ENCODE assay signal across 12 cellular contexts in genomic region chr19:55075366-55075998, GRCh38. TPM values are rescaled to one million over a fixed set of nuclear protein-coding genes. Genes with fewer than 3 reads are reported as not detected.
DNase-seq lines count a peak whose midpoint lies in the region; ATAC-seq and TF ChIP-seq lines count a peak whose summit lies in the region.
"Had no signal": no experiment of that assay in that cellular context is flagged by ENCODE, and none has a peak within 500 bp of the region (broad histone marks: within the 10 kb centered on the region; RNA-seq: fewer than 3 reads in every experiment).

TSS of gene EPS8L1 (plus strand) at chr19:55075869. CDS start at chr19:55076445, 576 bp downstream.

- POLR2A ChIA-PET in WTC11 (lab: Charles Lee), result no interaction called here

- ATAC-seq in WTC11, result peak; percentile 88
- no peak for ATAC-seq in GM21723 (IDR thresholded peaks at IDR 0.05; ENCODE audit: unreplicated experiment)
- ATAC-seq in GM19463 (IDR thresholded peaks at IDR 0.05; ENCODE audit: unreplicated experiment), result no peak

- H3K4me3 Mint-ChIP-seq in WTC11, result peak within 1 kb of the TSS; percentile 57
- H3K4me3 Mint-ChIP-seq: stimulated activated naive CD8-positive, alpha-beta T cell treated with anti-CD3 and anti-CD28 coated beads, Interleukin-15, Interleukin-2, amounts not matched to agents 100 ng/mL and 50 ng/mL, for 24 hours had no signal

- peaks cover 25% of the 10 kb centered on the region for H3K27me3 ChIP-seq in smooth muscle cell (ENCODE audit: low read depth)

- H3K36me3 Mint-ChIP-seq in WTC11, result no peaks in the 10 kb centered on the region

- no peaks in the 10 kb centered on the region for H4K20me1 ChIP-seq in smooth muscle cell (ENCODE audit: low read depth)

- H3K9ac ChIP-seq in smooth muscle cell (ENCODE audit: low read depth), result no peak within 1 kb of the TSS

- peaks cover 84% of the 10 kb centered on the region for H3K27me3 Mint-ChIP-seq in WTC11 (ENCODE audit: low read depth)

- WGBS in smooth muscle cell (ENCODE audit: low lambda C conversion rate), result 38% methylated on average over 12 of the region's 18 CpGs

- no peaks in the 10 kb centered on the region for H3K9me3 ChIP-seq in smooth muscle cell (replicated peaks; ENCODE audit: low read depth)

- no peaks in the 10 kb centered on the region for H3F3A ChIP-seq in smooth muscle cell (ENCODE audit: low read depth)

- CTCF ChIA-PET in WTC11 (lab: Charles Lee), result interaction anchor here (0.7 to 2.2 kb wide), 9 partner anchors 12 to 645 kb away, joined by 3 to 6 read pairs (median 3); partner anchors contain the start of gene DNAAF3

- peaks cover 38% of the 10 kb centered on the region for H3K4me1 Mint-ChIP-seq in WTC11

- DNase-seq in LNCaP clone FGC (ENCODE audit: low read depth) (no peak), WTC11 (ENCODE audit: low spot score) (peak; percentile 92), kidney tubule cell (ENCODE audit: low spot score) (peak; percentile 85), smooth muscle cell (lab: John Stamatoyannopoulos, UW; ENCODE audit: unreplicated experiment) (no peak), NCI-H2029 (lab: John Stamatoyannopoulos, UW) (no peak)
- DNase-seq in activated CD8-positive, alpha-beta memory T cell treated with anti-CD3 and anti-CD28 coated beads for 24 hours, result no peak
- DNase-seq: activated effector memory CD4-positive, alpha-beta T cell treated with Interleukin-2 at 50 U/mL for 16 hours; NCI-H446 treated with DMSO at 0.1 percent for 48 hours; T-helper 9 cell had no signal

- H3K4me1 ChIP-seq in smooth muscle cell (ENCODE audit: low read depth), result no peaks in the 10 kb centered on the region

- H3K36me3 ChIP-seq in smooth muscle cell (ENCODE audit: low read depth), result no peaks in the 10 kb centered on the region

- H3K27ac ChIP-seq in smooth muscle cell (ENCODE audit: low read depth), result no peak within 1 kb of the TSS

- H3K4me3 ChIP-seq in LNCaP clone FGC (ENCODE audit: low read depth, low read length) (peak within 1 kb of the TSS; percentile 39), smooth muscle cell (peak within 1 kb of the TSS; percentile 21)

- no peaks in the 10 kb centered on the region for H3K79me2 ChIP-seq in smooth muscle cell (ENCODE audit: low read depth)

- H3K4me2 ChIP-seq in smooth muscle cell, result peak within 1 kb of the TSS; percentile 6

- no peak for TF ChIP-seq CTCF in LNCaP clone FGC (IDR thresholded peaks at IDR 0.05; ENCODE audit: control insufficient read depth, extremely low read depth, insufficient read depth)
- no peak for TF ChIP-seq CTCF in WTC11 (IDR thresholded peaks at IDR 0.05)
- no peak for TF ChIP-seq CTCF in smooth muscle cell (IDR thresholded peaks at IDR 0.05; ENCODE audit: borderline replicate concordance, insufficient read depth, poor library complexity, severe bottlenecking)

- peaks cover 4% of the 10 kb centered on the region; the same call in 1 of the 2 replicates for H3K9me3 Mint-ChIP-seq in WTC11
- H3K9me3 Mint-ChIP-seq: stimulated activated naive CD8-positive, alpha-beta T cell treated with anti-CD3 and anti-CD28 coated beads, Interleukin-15, Interleukin-2, amounts not matched to agents 100 ng/mL and 50 ng/mL, for 24 hours had no signal

- no peak within 1 kb of the TSS for H3K27ac Mint-ChIP-seq in WTC11
- H3K27ac Mint-ChIP-seq: stimulated activated naive CD8-positive, alpha-beta T cell treated with anti-CD3 and anti-CD28 coated beads, Interleukin-15, Interleukin-2, amounts not matched to agents 100 ng/mL and 50 ng/mL, for 24 hours had no signal

- H2AFZ ChIP-seq in smooth muscle cell (ENCODE audit: low read depth), result no peak within 1 kb of the TSS

TF ChIP-seq in WTC11, 78 proteins besides CTCF, POLR2A, EP300 and RAD21 (continues in another document):
- TF ChIP-seq JUN (CRISPR knock-in tag; IDR thresholded peaks at IDR 0.05) (no peak), SP1 (CRISPR knock-in tag; conservative IDR thresholded peaks at IDR 0.05) (0 out of 2 replicates have a peak, but pooled peaks have one; percentile 47), ELF4 (CRISPR knock-in tag; IDR thresholded peaks at IDR 0.05; ENCODE audit: low read depth) (no peak), TCF7 (CRISPR knock-in tag; IDR thresholded peaks at IDR 0.05; ENCODE audit: low read depth) (no peak), AFF4 (CRISPR knock-in tag; IDR thresholded peaks at IDR 0.05; ENCODE audit: borderline replicate concordance) (no peak), ZBTB21 (CRISPR knock-in tag; IDR thresholded peaks at IDR 0.05; ENCODE audit: borderline replicate concordance) (no peak), MXD4 (CRISPR knock-in tag; IDR thresholded peaks at IDR 0.05; ENCODE audit: borderline replicate concordance) (no peak), NFE2L1 (CRISPR knock-in tag; IDR thresholded peaks at IDR 0.05) (no peak), TEAD4 (CRISPR knock-in tag; IDR thresholded peaks at IDR 0.05) (0 out of 2 replicates have a peak, but pooled peaks have one; percentile 35), FOXP1 (CRISPR knock-in tag; IDR thresholded peaks at IDR 0.05; ENCODE audit: borderline replicate concordance) (no peak), IRF2 (CRISPR knock-in tag; IDR thresholded peaks at IDR 0.05; ENCODE audit: borderline replicate concordance, low read depth) (no peak), CREB1 (CRISPR knock-in tag; IDR thresholded peaks at IDR 0.05) (no peak), IRF1 (CRISPR knock-in tag; IDR thresholded peaks at IDR 0.05) (no peak), AR (CRISPR knock-in tag; IDR thresholded peaks at IDR 0.05) (no peak), FOXK1 (CRISPR knock-in tag; IDR thresholded peaks at IDR 0.05) (no peak)

RNA-seq across cellular contexts. Expression of gene EPS8L1, which starts in this region (rescaled TPM):
- total RNA-seq in WTC11 (2021) (38.9 to 43.8 TPM (median 42.8 TPM) in 3 replicates), smooth muscle cell (21.4 and 32.9 TPM in 2 replicates)
- 16.8 and 32.6 TPM in 2 replicates for polyA plus RNA-seq in smooth muscle cell

Comparison
In these comparisons a context has a peak if more than half of its experiments do, and no peak if none do; other contexts are left out.
1. DNase-seq: peak in WTC11 (single experiment) and kidney tubule cell (single experiment); none in LNCaP clone FGC (single experiment), smooth muscle cell (single experiment), activated CD8-positive, alpha-beta memory T cell treated with anti-CD3 and anti-CD28 coated beads for 24 hours (single experiment) and NCI-H2029 (single experiment).